16 cellular contexts compared by ENCODE assay signal in genomic region chr17:69853533-69854262, GRCh38.
DNase-seq lines count a peak whose midpoint lies in the region; ATAC-seq and TF ChIP-seq lines count a peak whose summit lies in the region.
"Had no signal": no experiment of that assay in that cellular context is flagged by ENCODE, and none has a peak within 500 bp of the region (broad histone marks: within the 10 kb centered on the region; RNA-seq: fewer than 3 reads in every experiment).

No MANE protein-coding gene starts in this region.

- peak in 7 of 8 donors; percentile 48 to 88 (median 68) for ATAC-seq in heart right ventricle
- ATAC-seq in sciatic nerve: peak; percentile 85
- ATAC-seq in HG03469 (IDR thresholded peaks at IDR 0.05; ENCODE audit: unreplicated experiment): no peak
- ATAC-seq in HG03045 (IDR thresholded peaks at IDR 0.05; ENCODE audit: unreplicated experiment): no peak
- no peak for ATAC-seq in GM21360 (IDR thresholded peaks at IDR 0.05; ENCODE audit: unreplicated experiment)
- ATAC-seq: mucosa of descending colon had no signal

- no peaks in the 10 kb centered on the region for H3K36me3 ChIP-seq in adrenal gland (replicated peaks in 1 of 2)
- no peaks in the 10 kb centered on the region for H3K36me3 ChIP-seq in heart right ventricle
- H3K36me3 ChIP-seq: cardiac muscle cell had no signal

- intact Hi-C loops in adrenal gland (cut with DNase I) (no loop called here), heart right ventricle (cut with DNase I) (no loop called here), sciatic nerve (cut with DNase I) (no loop called here)

- H3K9me3 ChIP-seq in adrenal gland (replicated peaks in 1 of 3) (peaks cover 0 to 14% (median 0%) of the 10 kb centered on the region in 3 donors), heart right ventricle (peaks cover 0 to 30% (median 6%) of the 10 kb centered on the region in 11 donors)
- H3K9me3 ChIP-seq: mucosa of descending colon had no signal

- WGBS in adrenal gland, 4 donors: 16 to 20% (median 19%) methylated on average over 4 of the region's 4 CpGs
- 32 to 55% methylated on average over 4 of the region's 4 CpGs for WGBS in heart right ventricle, 2 donors

- H3K27ac ChIP-seq in adrenal gland (peak overlapping the region; percentile 27 to 69 (median 48)), heart right ventricle (peak overlapping the region in 4 of 10 donors; percentile 11 to 57 (median 34))
- H3K27ac ChIP-seq: cardiac muscle cell had no signal

- H3K4me1 ChIP-seq in adrenal gland (replicated peaks in 1 of 2) (peaks cover 21 to 29% of the 10 kb centered on the region in 2 donors), heart right ventricle (peaks cover 0 to 22% (median 13%) of the 10 kb centered on the region in 9 donors)

- H3K27me3 ChIP-seq in adrenal gland (no peaks in the 10 kb centered on the region), heart right ventricle (no peaks in the 10 kb centered on the region)
- H3K27me3 ChIP-seq: cardiac muscle cell had no signal

- TF ChIP-seq POLR2A in adrenal gland (IDR thresholded peaks at IDR 0.05): no peak

- no peak for TF ChIP-seq CTCF in adrenal gland (IDR thresholded peaks at IDR 0.05)
- TF ChIP-seq CTCF in heart right ventricle (IDR thresholded peaks at IDR 0.05): no peak

- H3K4me3 ChIP-seq in adrenal gland (no peak overlapping the region), heart right ventricle (no peak overlapping the region)
- H3K4me3 ChIP-seq: cardiac muscle cell, mucosa of descending colon had no signal

- peak; percentile 25 for DNase-seq in LHCN-M2 (ENCODE audit: low read depth)
- DNase-seq in adrenal gland: peak; percentile 23 to 87 (median 72)
- DNase-seq in heart right ventricle: no peak
- DNase-seq in sciatic nerve (ENCODE audit: low spot score): no peak
- DNase-seq: activated CD8-positive, alpha-beta memory T cell treated with anti-CD3 and anti-CD28 coated beads, Interleukin-2, amount 50 U/mL, for 48 hours; activated naive CD4-positive, alpha-beta T cell treated with anti-CD3 and anti-CD28 coated beads, Interleukin-2, amount 50 U/mL, for 16 hours; CD4-positive, alpha-beta T cell; glutamatergic neuron; Karpas-422; NCI-H187 treated with DMSO at 0.1 percent for 48 hours; NCI-H524 treated with DMSO at 0.1 percent for 48 hours had no signal

Comparison
In these comparisons a context has a peak if more than half of its experiments do, and no peak if none do; other contexts are left out.
1. DNase-seq: peak in LHCN-M2 (single experiment) and adrenal gland (7 of 7); none in heart right ventricle (0 of 2) and sciatic nerve (single experiment).
2. ATAC-seq: peak in heart right ventricle (7 of 8) and sciatic nerve (single experiment); none in HG03469 (single experiment), HG03045 (single experiment) and GM21360 (single experiment).